8 cellular contexts compared by ENCODE assay signal in the genomic region with DNA sequence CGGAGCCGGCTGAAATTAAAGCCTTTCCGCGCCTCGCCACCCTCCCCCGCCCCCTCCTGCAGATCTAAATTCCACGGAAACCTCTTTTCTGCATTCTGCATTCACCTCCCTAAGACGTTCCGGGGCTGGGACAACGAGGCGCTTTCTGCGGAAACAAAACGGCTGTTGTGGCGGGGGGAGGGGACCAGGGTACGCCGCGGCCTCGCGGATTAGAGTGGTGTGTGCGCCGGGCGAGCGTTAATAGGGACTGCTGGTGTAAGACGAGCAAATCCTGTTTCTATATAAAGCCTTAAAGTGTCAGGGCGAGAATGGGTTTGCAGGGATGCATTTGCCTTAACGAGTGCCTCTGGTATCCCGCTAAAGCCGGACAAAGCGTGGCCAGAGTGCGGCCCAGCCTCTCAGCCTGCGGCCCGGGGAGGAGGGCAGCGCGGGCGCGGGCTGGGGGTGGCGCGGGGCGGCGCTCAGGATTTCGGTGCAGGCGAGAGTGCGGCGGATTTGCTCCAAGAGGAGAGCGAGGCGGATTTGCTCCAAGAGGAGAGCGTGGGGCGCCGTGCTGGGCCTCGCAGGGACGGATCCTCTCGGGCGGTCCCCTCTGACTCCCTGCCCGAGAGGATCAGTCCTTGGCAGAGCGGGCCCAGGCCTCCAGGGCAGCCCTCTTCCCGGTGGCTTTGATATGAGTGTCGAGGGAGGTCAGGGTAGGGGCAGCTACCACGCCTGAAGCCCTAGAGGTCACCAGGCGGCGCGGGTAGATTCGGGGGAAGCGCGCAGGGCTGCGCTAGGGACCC. TPM values are rescaled to one million over a fixed set of nuclear protein-coding genes. Genes with fewer than 3 reads are reported as not detected.
A peak's percentile ranks its signal among the peaks of the same experiment; 100 is the strongest.
DNase-seq lines count a peak whose midpoint lies in the region; ATAC-seq and TF ChIP-seq lines count a peak whose summit lies in the region.

No MANE protein-coding gene starts in this region.

- TF ChIP-seq CTCF in GM12875 (IDR thresholded peaks at IDR 0.05; ENCODE audit: borderline replicate concordance, insufficient read depth, low read depth, low read length) (no peak), RWPE1 (conservative IDR thresholded peaks at IDR 0.05; ENCODE audit: low read depth) (no peak), endothelial cell (IDR thresholded peaks at IDR 0.05; ENCODE audit: unreplicated experiment) (no peak)

- H3K27me3 ChIP-seq in mucosa of stomach (ENCODE audit: control insufficient read depth, insufficient read depth, low read length) (peaks cover 3% of the 10 kb centered on the region), aorta (ENCODE audit: control insufficient read depth in 1 of 2, insufficient read depth in 2 of 2, low read length in 1 of 2) (no peaks in the 10 kb centered on the region)

- POLR2A ChIA-PET in RWPE1 (lab: Yijun Ruan, JAX; ENCODE audit: low non-redundant PET), result no interaction called here

- peaks cover 30% of the 10 kb centered on the region for H3K4me1 Mint-ChIP-seq in endothelial cell (ENCODE audit: unreplicated experiment)

- peak overlapping the region; percentile 94 for H3K27ac ChIP-seq in RWPE1
- peak overlapping the region; percentile 87 to 90 for H3K27ac ChIP-seq in aorta (ENCODE audit: low read depth in 1 of 2, low read length in 2 of 2)

- H3K9ac ChIP-seq in mucosa of stomach (ENCODE audit: low read length), result peak overlapping the region; percentile 75

- H3K9me3 ChIP-seq in mucosa of stomach (ENCODE audit: control insufficient read depth, low read length) (no peaks in the 10 kb centered on the region), aorta (ENCODE audit: control insufficient read depth, low read length) (no peaks in the 10 kb centered on the region)

- H3K4me3 ChIP-seq in GM12875 (ENCODE audit: low read depth, low read length) (peak overlapping the region; percentile 13), mucosa of stomach (ENCODE audit: low read length) (peak overlapping the region; percentile 36), aorta (ENCODE audit: low read length in 2 of 2) (peak overlapping the region; percentile 76 to 87)

- no peaks in the 10 kb centered on the region for H3K9me3 Mint-ChIP-seq in endothelial cell (ENCODE audit: unreplicated experiment)

- H3K4me1 ChIP-seq in mucosa of stomach (ENCODE audit: control insufficient read depth, insufficient read depth, low read length) (peaks cover 33% of the 10 kb centered on the region), aorta (ENCODE audit: control insufficient read depth in 1 of 2, insufficient read depth in 2 of 2, low read length in 2 of 2) (peaks cover 0 to 4% of the 10 kb centered on the region in 2 donors)

- H3K27me3 Mint-ChIP-seq in endothelial cell (ENCODE audit: unreplicated experiment), result peaks cover 20% of the 10 kb centered on the region

- intact Hi-C loops in aorta (cut with DNase I), result loop anchor here in 1 of 2 donors (5.0 kb wide), 1 partner anchor 82 kb away; no protein-coding TSS in a partner anchor

- H3K36me3 ChIP-seq in mucosa of stomach (ENCODE audit: control insufficient read depth, insufficient read depth, low read length), result no peaks in the 10 kb centered on the region
- H3K36me3 ChIP-seq in aorta (ENCODE audit: control insufficient read depth in 1 of 2, insufficient read depth in 2 of 2, low read length in 1 of 2), result no peaks in the 10 kb centered on the region

- peaks cover 4% of the 10 kb centered on the region for H3K36me3 Mint-ChIP-seq in endothelial cell (ENCODE audit: low read depth, unreplicated experiment)

- peak overlapping the region; percentile 61 for H3K27ac Mint-ChIP-seq in endothelial cell (ENCODE audit: unreplicated experiment)

- CTCF ChIA-PET in RWPE1 (lab: Yijun Ruan, JAX), result interaction anchor here (0.6 to 2.1 kb wide), 4 partner anchors 30 to 148 kb away, joined by 3 to 4 read pairs (median 4); no protein-coding TSS in a partner anchor

- 8 to 9% methylated on average over 63 to 65 of the region's 65 CpGs for WGBS in aorta, 2 donors

- H3K4me3 Mint-ChIP-seq in endothelial cell (ENCODE audit: unreplicated experiment), result peak overlapping the region; percentile 88

- no peak for ATAC-seq in aorta (ENCODE audit: low FRiP score)
- ATAC-seq in HG03378 (IDR thresholded peaks at IDR 0.05; ENCODE audit: unreplicated experiment), result no peak

- DNase-seq in RWPE1 (ENCODE audit: low spot score), result no peak
- no peak for DNase-seq in endothelial cell (ENCODE audit: low spot score)
- no peak for DNase-seq in aorta
- no peak for DNase-seq in activated gamma-delta T cell (lab: John Stamatoyannopoulos, UW)
- no peak for DNase-seq in activated effector memory CD4-positive, alpha-beta T cell treated with anti-CD3 and anti-CD28 coated beads, Interleukin-2, amount 50 U/mL, for 16 hours

RNA-seq across cellular contexts. Expression of a gene that starts 5.1 kb away (rescaled TPM):
- total RNA-seq in endothelial cell (ENCODE audit: unreplicated experiment) (10.7 TPM), aorta (10 to 100 TPM; 22.8 to 49.3 TPM)
- polyA plus RNA-seq in aorta, result 10 to 100 TPM in 1 of 2 donors, 1 to 10 TPM in 1; 3.9 to 16.8 TPM

Comparison
In these comparisons a context has a peak if more than half of its experiments do, and no peak if none do; other contexts are left out.
1. H3K4me3 ChIP-seq: peak in every context shown above with its lines; median percentile 82 in aorta; 36 in mucosa of stomach; 13 in GM12875.